In genomic region chr17:47850692-47851573, GRCh38 we compare ENCODE assay signal across 8 cellular contexts. TPM values are rescaled to one million over a fixed set of nuclear protein-coding genes. Genes with fewer than 3 reads are reported as not detected.
DNase-seq lines count a peak whose midpoint lies in the region; ATAC-seq and TF ChIP-seq lines count a peak whose summit lies in the region.

TSS of gene SP6 (minus strand) at chr17:47851163. CDS start at chr17:47848429, 2,734 bp downstream.

- peaks cover 100% of the 10 kb centered on the region for H3K27me3 ChIP-seq in left ventricle myocardium inferior (ENCODE audit: low read depth)

- H3K4me3 ChIP-seq in left ventricle myocardium inferior = peak within 1 kb of the TSS; percentile 62

- peak; percentile 46 for TF ChIP-seq CTCF in left ventricle myocardium inferior (IDR thresholded peaks at IDR 0.05; ENCODE audit: borderline replicate concordance)

- H3K27ac ChIP-seq in left ventricle myocardium inferior (replicated peaks) = no peak within 1 kb of the TSS

- peak; percentile 67 for ATAC-seq in sciatic nerve

- no peaks in the 10 kb centered on the region for H3K36me3 ChIP-seq in left ventricle myocardium inferior

- intact Hi-C loops in left ventricle myocardium inferior (cut with micrococcal nuclease) = no loop called here
- intact Hi-C loops in sciatic nerve (cut with DNase I) = loop anchor here (5.0 kb wide), 1 partner anchor 881 kb away; no protein-coding TSS in a partner anchor

- DNase-seq in A172 (ENCODE audit: low spot score) (peak; percentile 82), HT-29 (ENCODE audit: low spot score) (peak; percentile 93), RPMI8226 (peak; percentile 87), left ventricle myocardium inferior (peak; percentile 35), sciatic nerve (ENCODE audit: low spot score) (no peak), epidermal melanocyte (ENCODE audit: insufficient read length, low spot score) (no peak), foreskin melanocyte (no peak)
- DNase-seq in activated naive CD4-positive, alpha-beta T cell treated with anti-CD3 and anti-CD28 coated beads, Interleukin-2, amount 50 U/mL, for 16 hours = peak; percentile 71

- H3K4me1 ChIP-seq in left ventricle myocardium inferior = peaks cover 30% of the 10 kb centered on the region

- no peaks in the 10 kb centered on the region for H3K9me3 ChIP-seq in left ventricle myocardium inferior (replicated peaks)

RNA-seq across cellular contexts. Expression of gene SP6, which starts in this region (rescaled TPM):
- total RNA-seq in A172 (2014; rRNA removed; shearing (Covaris generic)) = 0.19 and 0.46 TPM in 2 replicates
- total RNA-seq in HT-29 (2014; rRNA removed; shearing (Covaris generic)) = 11.2 and 12.5 TPM in 2 replicates
- total RNA-seq in left ventricle myocardium inferior = 0.16 TPM
- total RNA-seq in sciatic nerve = 0.62 TPM

Comparison
In these comparisons a context has a peak if more than half of its experiments do, and no peak if none do; other contexts are left out.
1. Peak in DNase-seq in A172; RNA of the gene not detected or under 1 TPM.
2. Peak in DNase-seq and H3K4me3 ChIP-seq in left ventricle myocardium inferior; RNA of the gene not detected or under 1 TPM.
3. Peak in ATAC-seq in sciatic nerve; RNA of the gene not detected or under 1 TPM.
4. DNase-seq: peak in HT-29 (single experiment), RPMI8226 (single experiment) and activated naive CD4-positive, alpha-beta T cell treated with anti-CD3 and anti-CD28 coated beads, Interleukin-2, amount 50 U/mL, for 16 hours (single experiment); none in sciatic nerve (single experiment), epidermal melanocyte (single experiment) and foreskin melanocyte (single experiment).